ENCODE assay signal across 1 cellular context in the genomic region with DNA sequence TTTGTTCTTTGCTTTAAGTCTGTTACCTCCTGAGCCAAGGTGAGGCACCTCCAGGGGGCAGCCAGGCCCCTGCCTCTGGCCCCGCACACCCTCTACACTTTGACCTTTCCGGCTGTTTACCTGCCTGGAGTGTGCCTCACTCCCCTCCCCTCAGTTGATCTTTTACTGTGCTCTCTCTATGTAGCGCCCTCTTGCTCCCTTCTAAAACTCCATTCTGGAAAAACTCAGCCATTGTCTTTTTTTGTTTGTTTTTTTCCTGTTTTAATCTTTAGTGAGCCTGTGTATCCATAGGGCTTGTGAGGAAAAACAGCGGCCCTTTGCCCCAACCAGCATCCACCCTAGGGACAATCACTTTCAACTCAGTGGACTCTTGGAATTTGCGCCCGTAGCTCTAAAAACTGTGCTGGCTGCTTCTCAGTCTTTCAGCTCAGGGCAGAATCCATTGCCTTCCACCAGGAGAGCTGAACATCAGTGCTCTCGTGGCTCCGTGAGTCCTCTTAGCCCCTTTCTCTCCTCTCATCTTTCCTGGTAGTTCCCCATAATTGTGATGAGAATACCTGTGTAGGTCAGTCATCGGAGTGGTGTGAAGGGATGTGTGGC.
TF ChIP-seq lines count a peak whose summit lies in the region.

No MANE protein-coding gene starts in this region.

TF ChIP-seq in HepG2, 621 proteins besides CTCF, POLR2A, EP300 and RAD21 (continued from another document and continues in another):
- TF ChIP-seq, protein P1, sequence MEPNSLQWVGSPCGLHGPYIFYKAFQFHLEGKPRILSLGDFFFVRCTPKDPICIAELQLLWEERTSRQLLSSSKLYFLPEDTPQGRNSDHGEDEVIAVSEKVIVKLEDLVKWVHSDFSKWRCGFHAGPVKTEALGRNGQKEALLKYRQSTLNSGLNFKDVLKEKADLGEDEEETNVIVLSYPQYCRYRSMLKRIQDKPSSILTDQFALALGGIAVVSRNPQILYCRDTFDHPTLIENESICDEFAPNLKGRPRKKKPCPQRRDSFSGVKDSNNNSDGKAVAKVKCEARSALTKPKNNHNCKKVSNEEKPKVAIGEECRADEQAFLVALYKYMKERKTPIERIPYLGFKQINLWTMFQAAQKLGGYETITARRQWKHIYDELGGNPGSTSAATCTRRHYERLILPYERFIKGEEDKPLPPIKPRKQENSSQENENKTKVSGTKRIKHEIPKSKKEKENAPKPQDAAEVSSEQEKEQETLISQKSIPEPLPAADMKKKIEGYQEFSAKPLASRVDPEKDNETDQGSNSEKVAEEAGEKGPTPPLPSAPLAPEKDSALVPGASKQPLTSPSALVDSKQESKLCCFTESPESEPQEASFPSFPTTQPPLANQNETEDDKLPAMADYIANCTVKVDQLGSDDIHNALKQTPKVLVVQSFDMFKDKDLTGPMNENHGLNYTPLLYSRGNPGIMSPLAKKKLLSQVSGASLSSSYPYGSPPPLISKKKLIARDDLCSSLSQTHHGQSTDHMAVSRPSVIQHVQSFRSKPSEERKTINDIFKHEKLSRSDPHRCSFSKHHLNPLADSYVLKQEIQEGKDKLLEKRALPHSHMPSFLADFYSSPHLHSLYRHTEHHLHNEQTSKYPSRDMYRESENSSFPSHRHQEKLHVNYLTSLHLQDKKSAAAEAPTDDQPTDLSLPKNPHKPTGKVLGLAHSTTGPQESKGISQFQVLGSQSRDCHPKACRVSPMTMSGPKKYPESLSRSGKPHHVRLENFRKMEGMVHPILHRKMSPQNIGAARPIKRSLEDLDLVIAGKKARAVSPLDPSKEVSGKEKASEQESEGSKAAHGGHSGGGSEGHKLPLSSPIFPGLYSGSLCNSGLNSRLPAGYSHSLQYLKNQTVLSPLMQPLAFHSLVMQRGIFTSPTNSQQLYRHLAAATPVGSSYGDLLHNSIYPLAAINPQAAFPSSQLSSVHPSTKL (CRISPR knock-in tag; IDR thresholded peaks at IDR 0.05), result peak; percentile 82
- TF ChIP-seq RFXANK (CRISPR knock-in tag; IDR thresholded peaks at IDR 0.05) (no peak), ZNF672 (CRISPR knock-in tag; IDR thresholded peaks at IDR 0.05) (no peak), ZFP82 (CRISPR knock-in tag; IDR thresholded peaks at IDR 0.05; ENCODE audit: borderline replicate concordance) (no peak), ZNF30 (CRISPR knock-in tag; IDR thresholded peaks at IDR 0.05) (no peak), FOSL1 (CRISPR knock-in tag; IDR thresholded peaks at IDR 0.05; ENCODE audit: borderline replicate concordance) (no peak), ZBTB42 (CRISPR knock-in tag; IDR thresholded peaks at IDR 0.05) (no peak), ZNF446 (CRISPR knock-in tag; IDR thresholded peaks at IDR 0.05) (no peak), ZSCAN21 (CRISPR knock-in tag; IDR thresholded peaks at IDR 0.05; ENCODE audit: borderline replicate concordance) (no peak; the same call in 1 of the 2 replicates), ZNF441 (CRISPR knock-in tag; IDR thresholded peaks at IDR 0.05; ENCODE audit: borderline replicate concordance) (no peak), RBM39 (IDR thresholded peaks at IDR 0.05; ENCODE audit: low read depth, low read length, poor library complexity, severe bottlenecking) (no peak), ZNF552 (CRISPR knock-in tag; IDR thresholded peaks at IDR 0.05; ENCODE audit: borderline replicate concordance) (0 out of 2 replicates have a peak, but pooled peaks have one; percentile 19), REL (CRISPR knock-in tag; conservative IDR thresholded peaks at IDR 0.05) (no peak), ZNF720 (CRISPR knock-in tag; IDR thresholded peaks at IDR 0.05) (no peak), ZFP36L1 (CRISPR knock-in tag; IDR thresholded peaks at IDR 0.05) (peak; percentile 51; the same call in 1 of the 2 replicates), HES4 (CRISPR knock-in tag; IDR thresholded peaks at IDR 0.05; ENCODE audit: borderline replicate concordance) (no peak), ZSCAN29 (CRISPR knock-in tag; conservative IDR thresholded peaks at IDR 0.05) (no peak; the same call in none of the 2 replicates), MBNL3 (CRISPR knock-in tag; conservative IDR thresholded peaks at IDR 0.05) (no peak), ZNF543 (CRISPR knock-in tag; IDR thresholded peaks at IDR 0.05) (0 out of 2 replicates have a peak, but pooled peaks have one; percentile 68), NCOA5 (CRISPR knock-in tag; IDR thresholded peaks at IDR 0.05) (no peak), CBX2 (IDR thresholded peaks at IDR 0.05; ENCODE audit: low read depth, low read length) (no peak), CBX2 (CRISPR knock-in tag; IDR thresholded peaks at IDR 0.05; ENCODE audit: low read depth) (no peak), SMC3 (IDR thresholded peaks at IDR 0.05; ENCODE audit: low read length) (no peak), GATA4 (IDR thresholded peaks at IDR 0.05; ENCODE audit: borderline replicate concordance, low read depth) (no peak), ESRRA (CRISPR knock-in tag; IDR thresholded peaks at IDR 0.05; ENCODE audit: low read depth) (peak; percentile 78), CHD4 (IDR thresholded peaks at IDR 0.05; ENCODE audit: borderline replicate concordance, low read length) (no peak), ZNF260 (CRISPR knock-in tag; IDR thresholded peaks at IDR 0.05; ENCODE audit: borderline replicate concordance, low read depth) (no peak), FLYWCH1 (CRISPR knock-in tag; IDR thresholded peaks at IDR 0.05) (no peak), ZNF44 (CRISPR knock-in tag; IDR thresholded peaks at IDR 0.05) (no peak)
- TF ChIP-seq, protein P2, sequence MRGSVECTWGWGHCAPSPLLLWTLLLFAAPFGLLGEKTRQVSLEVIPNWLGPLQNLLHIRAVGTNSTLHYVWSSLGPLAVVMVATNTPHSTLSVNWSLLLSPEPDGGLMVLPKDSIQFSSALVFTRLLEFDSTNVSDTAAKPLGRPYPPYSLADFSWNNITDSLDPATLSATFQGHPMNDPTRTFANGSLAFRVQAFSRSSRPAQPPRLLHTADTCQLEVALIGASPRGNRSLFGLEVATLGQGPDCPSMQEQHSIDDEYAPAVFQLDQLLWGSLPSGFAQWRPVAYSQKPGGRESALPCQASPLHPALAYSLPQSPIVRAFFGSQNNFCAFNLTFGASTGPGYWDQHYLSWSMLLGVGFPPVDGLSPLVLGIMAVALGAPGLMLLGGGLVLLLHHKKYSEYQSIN (CRISPR knock-in tag; IDR thresholded peaks at IDR 0.05; ENCODE audit: borderline replicate concordance), result no peak
- TF ChIP-seq, protein P3, sequence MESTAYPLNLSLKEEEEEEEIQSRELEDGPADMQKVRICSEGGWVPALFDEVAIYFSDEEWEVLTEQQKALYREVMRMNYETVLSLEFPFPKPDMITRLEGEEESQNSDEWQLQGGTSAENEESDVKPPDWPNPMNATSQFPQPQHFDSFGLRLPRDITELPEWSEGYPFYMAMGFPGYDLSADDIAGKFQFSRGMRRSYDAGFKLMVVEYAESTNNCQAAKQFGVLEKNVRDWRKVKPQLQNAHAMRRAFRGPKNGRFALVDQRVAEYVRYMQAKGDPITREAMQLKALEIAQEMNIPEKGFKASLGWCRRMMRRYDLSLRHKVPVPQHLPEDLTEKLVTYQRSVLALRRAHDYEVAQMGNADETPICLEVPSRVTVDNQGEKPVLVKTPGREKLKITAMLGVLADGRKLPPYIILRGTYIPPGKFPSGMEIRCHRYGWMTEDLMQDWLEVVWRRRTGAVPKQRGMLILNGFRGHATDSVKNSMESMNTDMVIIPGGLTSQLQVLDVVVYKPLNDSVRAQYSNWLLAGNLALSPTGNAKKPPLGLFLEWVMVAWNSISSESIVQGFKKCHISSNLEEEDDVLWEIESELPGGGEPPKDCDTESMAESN (CRISPR knock-in tag; conservative IDR thresholded peaks at IDR 0.05), result no peak
- TF ChIP-seq, protein P4, sequence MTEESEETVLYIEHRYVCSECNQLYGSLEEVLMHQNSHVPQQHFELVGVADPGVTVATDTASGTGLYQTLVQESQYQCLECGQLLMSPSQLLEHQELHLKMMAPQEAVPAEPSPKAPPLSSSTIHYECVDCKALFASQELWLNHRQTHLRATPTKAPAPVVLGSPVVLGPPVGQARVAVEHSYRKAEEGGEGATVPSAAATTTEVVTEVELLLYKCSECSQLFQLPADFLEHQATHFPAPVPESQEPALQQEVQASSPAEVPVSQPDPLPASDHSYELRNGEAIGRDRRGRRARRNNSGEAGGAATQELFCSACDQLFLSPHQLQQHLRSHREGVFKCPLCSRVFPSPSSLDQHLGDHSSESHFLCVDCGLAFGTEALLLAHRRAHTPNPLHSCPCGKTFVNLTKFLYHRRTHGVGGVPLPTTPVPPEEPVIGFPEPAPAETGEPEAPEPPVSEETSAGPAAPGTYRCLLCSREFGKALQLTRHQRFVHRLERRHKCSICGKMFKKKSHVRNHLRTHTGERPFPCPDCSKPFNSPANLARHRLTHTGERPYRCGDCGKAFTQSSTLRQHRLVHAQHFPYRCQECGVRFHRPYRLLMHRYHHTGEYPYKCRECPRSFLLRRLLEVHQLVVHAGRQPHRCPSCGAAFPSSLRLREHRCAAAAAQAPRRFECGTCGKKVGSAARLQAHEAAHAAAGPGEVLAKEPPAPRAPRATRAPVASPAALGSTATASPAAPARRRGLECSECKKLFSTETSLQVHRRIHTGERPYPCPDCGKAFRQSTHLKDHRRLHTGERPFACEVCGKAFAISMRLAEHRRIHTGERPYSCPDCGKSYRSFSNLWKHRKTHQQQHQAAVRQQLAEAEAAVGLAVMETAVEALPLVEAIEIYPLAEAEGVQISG (CRISPR knock-in tag; IDR thresholded peaks at IDR 0.05), result peak; percentile 75
- TF ChIP-seq, protein P5, sequence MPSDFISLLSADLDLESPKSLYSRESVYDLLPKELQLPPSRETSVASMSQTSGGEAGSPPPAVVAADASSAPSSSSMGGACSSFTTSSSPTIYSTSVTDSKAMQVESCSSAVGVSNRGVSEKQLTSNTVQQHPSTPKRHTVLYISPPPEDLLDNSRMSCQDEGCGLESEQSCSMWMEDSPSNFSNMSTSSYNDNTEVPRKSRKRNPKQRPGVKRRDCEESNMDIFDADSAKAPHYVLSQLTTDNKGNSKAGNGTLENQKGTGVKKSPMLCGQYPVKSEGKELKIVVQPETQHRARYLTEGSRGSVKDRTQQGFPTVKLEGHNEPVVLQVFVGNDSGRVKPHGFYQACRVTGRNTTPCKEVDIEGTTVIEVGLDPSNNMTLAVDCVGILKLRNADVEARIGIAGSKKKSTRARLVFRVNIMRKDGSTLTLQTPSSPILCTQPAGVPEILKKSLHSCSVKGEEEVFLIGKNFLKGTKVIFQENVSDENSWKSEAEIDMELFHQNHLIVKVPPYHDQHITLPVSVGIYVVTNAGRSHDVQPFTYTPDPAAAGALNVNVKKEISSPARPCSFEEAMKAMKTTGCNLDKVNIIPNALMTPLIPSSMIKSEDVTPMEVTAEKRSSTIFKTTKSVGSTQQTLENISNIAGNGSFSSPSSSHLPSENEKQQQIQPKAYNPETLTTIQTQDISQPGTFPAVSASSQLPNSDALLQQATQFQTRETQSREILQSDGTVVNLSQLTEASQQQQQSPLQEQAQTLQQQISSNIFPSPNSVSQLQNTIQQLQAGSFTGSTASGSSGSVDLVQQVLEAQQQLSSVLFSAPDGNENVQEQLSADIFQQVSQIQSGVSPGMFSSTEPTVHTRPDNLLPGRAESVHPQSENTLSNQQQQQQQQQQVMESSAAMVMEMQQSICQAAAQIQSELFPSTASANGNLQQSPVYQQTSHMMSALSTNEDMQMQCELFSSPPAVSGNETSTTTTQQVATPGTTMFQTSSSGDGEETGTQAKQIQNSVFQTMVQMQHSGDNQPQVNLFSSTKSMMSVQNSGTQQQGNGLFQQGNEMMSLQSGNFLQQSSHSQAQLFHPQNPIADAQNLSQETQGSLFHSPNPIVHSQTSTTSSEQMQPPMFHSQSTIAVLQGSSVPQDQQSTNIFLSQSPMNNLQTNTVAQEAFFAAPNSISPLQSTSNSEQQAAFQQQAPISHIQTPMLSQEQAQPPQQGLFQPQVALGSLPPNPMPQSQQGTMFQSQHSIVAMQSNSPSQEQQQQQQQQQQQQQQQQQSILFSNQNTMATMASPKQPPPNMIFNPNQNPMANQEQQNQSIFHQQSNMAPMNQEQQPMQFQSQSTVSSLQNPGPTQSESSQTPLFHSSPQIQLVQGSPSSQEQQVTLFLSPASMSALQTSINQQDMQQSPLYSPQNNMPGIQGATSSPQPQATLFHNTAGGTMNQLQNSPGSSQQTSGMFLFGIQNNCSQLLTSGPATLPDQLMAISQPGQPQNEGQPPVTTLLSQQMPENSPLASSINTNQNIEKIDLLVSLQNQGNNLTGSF (CRISPR knock-in tag; IDR thresholded peaks at IDR 0.05), result no peak
- TF ChIP-seq, protein P6, sequence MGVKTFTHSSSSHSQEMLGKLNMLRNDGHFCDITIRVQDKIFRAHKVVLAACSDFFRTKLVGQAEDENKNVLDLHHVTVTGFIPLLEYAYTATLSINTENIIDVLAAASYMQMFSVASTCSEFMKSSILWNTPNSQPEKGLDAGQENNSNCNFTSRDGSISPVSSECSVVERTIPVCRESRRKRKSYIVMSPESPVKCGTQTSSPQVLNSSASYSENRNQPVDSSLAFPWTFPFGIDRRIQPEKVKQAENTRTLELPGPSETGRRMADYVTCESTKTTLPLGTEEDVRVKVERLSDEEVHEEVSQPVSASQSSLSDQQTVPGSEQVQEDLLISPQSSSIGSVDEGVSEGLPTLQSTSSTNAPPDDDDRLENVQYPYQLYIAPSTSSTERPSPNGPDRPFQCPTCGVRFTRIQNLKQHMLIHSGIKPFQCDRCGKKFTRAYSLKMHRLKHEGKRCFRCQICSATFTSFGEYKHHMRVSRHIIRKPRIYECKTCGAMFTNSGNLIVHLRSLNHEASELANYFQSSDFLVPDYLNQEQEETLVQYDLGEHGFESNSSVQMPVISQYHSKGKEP (CRISPR knock-in tag; IDR thresholded peaks at IDR 0.05), result no peak
- TF ChIP-seq, protein P7, sequence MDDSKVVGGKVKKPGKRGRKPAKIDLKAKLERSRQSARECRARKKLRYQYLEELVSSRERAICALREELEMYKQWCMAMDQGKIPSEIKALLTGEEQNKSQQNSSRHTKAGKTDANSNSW (CRISPR knock-in tag; IDR thresholded peaks at IDR 0.05; ENCODE audit: borderline replicate concordance), result no peak
- TF ChIP-seq, protein P8, sequence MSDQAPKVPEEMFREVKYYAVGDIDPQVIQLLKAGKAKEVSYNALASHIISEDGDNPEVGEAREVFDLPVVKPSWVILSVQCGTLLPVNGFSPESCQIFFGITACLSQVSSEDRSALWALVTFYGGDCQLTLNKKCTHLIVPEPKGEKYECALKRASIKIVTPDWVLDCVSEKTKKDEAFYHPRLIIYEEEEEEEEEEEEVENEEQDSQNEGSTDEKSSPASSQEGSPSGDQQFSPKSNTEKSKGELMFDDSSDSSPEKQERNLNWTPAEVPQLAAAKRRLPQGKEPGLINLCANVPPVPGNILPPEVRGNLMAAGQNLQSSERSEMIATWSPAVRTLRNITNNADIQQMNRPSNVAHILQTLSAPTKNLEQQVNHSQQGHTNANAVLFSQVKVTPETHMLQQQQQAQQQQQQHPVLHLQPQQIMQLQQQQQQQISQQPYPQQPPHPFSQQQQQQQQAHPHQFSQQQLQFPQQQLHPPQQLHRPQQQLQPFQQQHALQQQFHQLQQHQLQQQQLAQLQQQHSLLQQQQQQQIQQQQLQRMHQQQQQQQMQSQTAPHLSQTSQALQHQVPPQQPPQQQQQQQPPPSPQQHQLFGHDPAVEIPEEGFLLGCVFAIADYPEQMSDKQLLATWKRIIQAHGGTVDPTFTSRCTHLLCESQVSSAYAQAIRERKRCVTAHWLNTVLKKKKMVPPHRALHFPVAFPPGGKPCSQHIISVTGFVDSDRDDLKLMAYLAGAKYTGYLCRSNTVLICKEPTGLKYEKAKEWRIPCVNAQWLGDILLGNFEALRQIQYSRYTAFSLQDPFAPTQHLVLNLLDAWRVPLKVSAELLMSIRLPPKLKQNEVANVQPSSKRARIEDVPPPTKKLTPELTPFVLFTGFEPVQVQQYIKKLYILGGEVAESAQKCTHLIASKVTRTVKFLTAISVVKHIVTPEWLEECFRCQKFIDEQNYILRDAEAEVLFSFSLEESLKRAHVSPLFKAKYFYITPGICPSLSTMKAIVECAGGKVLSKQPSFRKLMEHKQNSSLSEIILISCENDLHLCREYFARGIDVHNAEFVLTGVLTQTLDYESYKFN (CRISPR knock-in tag; conservative IDR thresholded peaks at IDR 0.05), result peak; percentile 99
